Comparison of ENCODE assay signal across 6 cellular contexts in the genomic region with DNA sequence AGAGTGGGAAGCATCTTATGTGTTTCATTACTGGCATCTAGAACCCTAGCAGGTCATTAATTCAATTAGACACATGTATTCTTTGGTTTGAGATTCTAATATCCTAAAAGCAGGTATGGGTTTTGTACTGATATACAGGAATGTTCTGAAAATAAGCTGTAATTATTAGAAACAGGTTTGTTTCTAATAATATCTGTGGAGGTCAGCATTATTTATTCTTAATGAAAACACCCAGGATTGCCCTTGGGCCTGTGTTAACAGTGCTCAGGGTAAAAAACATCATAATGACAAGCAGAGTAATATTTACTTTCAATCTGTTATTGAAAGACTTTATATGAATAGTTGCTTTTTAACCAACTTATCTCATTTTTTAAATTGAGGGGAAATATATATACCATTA.
"Had no signal": no experiment of that assay in that cellular context is flagged by ENCODE, and none has a peak within 500 bp of the region (broad histone marks: within the 10 kb centered on the region; RNA-seq: fewer than 3 reads in every experiment).

No MANE protein-coding gene starts in this region.

- ATAC-seq: GM23338 had no signal

- H3K4me2 ChIP-seq: GM23338 had no signal

- H2AFZ ChIP-seq: GM23338 had no signal

- FAIRE-seq: H1, H54 had no signal

- H3K4me3 ChIP-seq: GM23338 had no signal

- DNase-seq: H9, HCEC 1CT, KG1 had no signal
